ENCODE assay signal across 13 cellular contexts in genomic region chr5:125559296-125559695, GRCh38.
DNase-seq lines count a peak whose midpoint lies in the region; ATAC-seq and TF ChIP-seq lines count a peak whose summit lies in the region.
"Had no signal": no experiment of that assay in that cellular context is flagged by ENCODE, and none has a peak within 500 bp of the region (broad histone marks: within the 10 kb centered on the region; RNA-seq: fewer than 3 reads in every experiment).

No MANE protein-coding gene starts in this region.

- H3K4me1 Mint-ChIP-seq in activated naive CD4-positive, alpha-beta T cell treated with anti-CD3 and anti-CD28 coated beads, Interleukin-2, amount 10 ng/mL, durations not matched to agents 7 days and 5 days = no peaks in the 10 kb centered on the region

- intact Hi-C loops in left colon (cut with DNase I, micrococcal nuclease) = no loop called here

- peaks cover 7% of the 10 kb centered on the region for H3K9me3 Mint-ChIP-seq in activated naive CD4-positive, alpha-beta T cell treated with anti-CD3 and anti-CD28 coated beads, Interleukin-2, amount 10 ng/mL, durations not matched to agents 7 days and 5 days
- H3K9me3 Mint-ChIP-seq: H9 had no signal

- CTCF ChIA-PET in activated naive CD4-positive, alpha-beta T cell treated with anti-CD3 and anti-CD28 coated beads, Interleukin-2, amount 10 ng/mL, durations not matched to agents 7 days and 5 days (lab: Charles Lee) = no interaction called here

- DNase-seq in AG08396 (ENCODE audit: low spot score) = peak; percentile 62
- DNase-seq in HT-29 (ENCODE audit: low spot score) = peak; percentile 60
- peak; percentile 94 to 97 for DNase-seq in cardiac fibroblast (ENCODE audit: low read depth in 2 of 2)
- no peak for DNase-seq in left colon
- DNase-seq in NOMO-1 treated with DMSO at 0.1 percent for 48 hours (lab: John Stamatoyannopoulos, UW; ENCODE audit: unreplicated experiment) = no peak
- no peak for DNase-seq in activated naive CD4-positive, alpha-beta T cell treated with anti-CD3 and anti-CD28 coated beads, Interleukin-2, amount 10 ng/mL, durations not matched to agents 7 days and 5 days
- DNase-seq in iPS-NIHi11 (ENCODE audit: low spot score) = no peak
- DNase-seq in NCI-H2196 (lab: John Stamatoyannopoulos, UW; ENCODE audit: unreplicated experiment) = no peak
- DNase-seq: activated T-cell treated with anti-CD3 and anti-CD28 coated beads, Interleukin-2, amount 50 U/mL, for 4 hours; COR-L47; H9; T-helper 2 cell had no signal

- ATAC-seq in left colon = peak; percentile 59
- ATAC-seq: activated T-cell treated with anti-CD3 and anti-CD28 coated beads, Interleukin-2, amount 50 U/mL, for 4 hours had no signal

- no peaks in the 10 kb centered on the region for H3K36me3 Mint-ChIP-seq in activated naive CD4-positive, alpha-beta T cell treated with anti-CD3 and anti-CD28 coated beads, Interleukin-2, amount 10 ng/mL, durations not matched to agents 7 days and 5 days

- no peaks in the 10 kb centered on the region for H3K27me3 Mint-ChIP-seq in activated naive CD4-positive, alpha-beta T cell treated with anti-CD3 and anti-CD28 coated beads, Interleukin-2, amount 10 ng/mL, durations not matched to agents 7 days and 5 days

- TF ChIP-seq CTCF in cardiac fibroblast (IDR thresholded peaks at IDR 0.05; ENCODE audit: low read depth, low read length) = no peak

- H3K4me3 Mint-ChIP-seq in activated naive CD4-positive, alpha-beta T cell treated with anti-CD3 and anti-CD28 coated beads, Interleukin-2, amount 10 ng/mL, durations not matched to agents 7 days and 5 days = no peak overlapping the region
- H3K4me3 Mint-ChIP-seq: activated T-cell treated with anti-CD3 and anti-CD28 coated beads, Interleukin-2, amount 50 U/mL, for 4 hours; H9 had no signal

- H3K27ac Mint-ChIP-seq in activated naive CD4-positive, alpha-beta T cell treated with anti-CD3 and anti-CD28 coated beads, Interleukin-2, amount 10 ng/mL, durations not matched to agents 7 days and 5 days = no peak overlapping the region
- H3K27ac Mint-ChIP-seq: H9 had no signal

- no peak overlapping the region for H3K4me3 ChIP-seq in cardiac fibroblast (replicated peaks in 1 of 2; ENCODE audit: low read depth in 2 of 2, low read length in 2 of 2)
- H3K4me3 ChIP-seq: thoracic aorta had no signal

Comparison
In these comparisons a context has a peak if more than half of its experiments do, and no peak if none do; other contexts are left out.
1. DNase-seq: peak in AG08396 (single experiment), HT-29 (single experiment) and cardiac fibroblast (2 of 2); none in left colon (0 of 2), NOMO-1 treated with DMSO at 0.1 percent for 48 hours (single experiment), activated naive CD4-positive, alpha-beta T cell treated with anti-CD3 and anti-CD28 coated beads, Interleukin-2, amount 10 ng/mL, durations not matched to agents 7 days and 5 days (single experiment), iPS-NIHi11 (single experiment) and NCI-H2196 (single experiment).